Comparison of ENCODE assay signal across 11 cellular contexts in genomic region chr21:45029968-45030636, GRCh38. TPM values are rescaled to one million over a fixed set of nuclear protein-coding genes. Genes with fewer than 3 reads are reported as not detected.
DNase-seq lines count a peak whose midpoint lies in the region; ATAC-seq and TF ChIP-seq lines count a peak whose summit lies in the region.
"Had no signal": no experiment of that assay in that cellular context is flagged by ENCODE, and none has a peak within 500 bp of the region (broad histone marks: within the 10 kb centered on the region; RNA-seq: fewer than 3 reads in every experiment).

No MANE protein-coding gene starts in this region.

- H4K91ac ChIP-seq in IMR-90 (ENCODE audit: insufficient read depth, low read depth, low read length) (peak overlapping the region; percentile 69; the same call in 1 of the 2 replicates), neuronal stem cell (ENCODE audit: low read depth, low read length, poor library complexity) (no peak overlapping the region)

- TF ChIP-seq POLR2A in IMR-90 (IDR thresholded peaks at IDR 0.05; ENCODE audit: low read depth, low read length), result no peak
- TF ChIP-seq POLR2A in gastroesophageal sphincter (IDR thresholded peaks at IDR 0.05), result no peak

- H2AK9ac ChIP-seq in IMR-90 (replicated peaks; ENCODE audit: low read depth, low read length, poor library complexity), result no peak overlapping the region

- CTCF ChIA-PET in IMR-90 (lab: Yijun Ruan, JAX), result interaction anchor here (0.8 kb wide), 1 partner anchor 16 kb away, joined by 3 read pairs; no protein-coding TSS in a partner anchor

- WGBS in IMR-90 (ENCODE audit: extremely low coverage in 2 of 2, insufficient read length in 1 of 2), 2 experiments, result 81% methylated on average over 7 of the region's 24 CpGs; no CpG with 5 or more reads in 1 of the 2 experiments
- WGBS in gastroesophageal sphincter (ENCODE audit: low coverage in 1 of 2), 2 donors, result 47 to 48% methylated on average over 3 of the region's 24 CpGs
- no CpG with 5 or more reads among the region's 24 CpGs for WGBS in neuronal stem cell (ENCODE audit: extremely low coverage in 2 of 2, insufficient read length in 2 of 2, insufficient replicate concordance in 1 of 2), 2 donors

- H3K4me1 ChIP-seq in BLaER1 (peaks cover 65% of the 10 kb centered on the region), IMR-90 (ENCODE audit: control insufficient read depth, insufficient read depth, low read length) (peaks cover 19% of the 10 kb centered on the region), gastroesophageal sphincter (peaks cover 2 to 65% (median 54%) of the 10 kb centered on the region in 3 donors), neuronal stem cell (ENCODE audit: control insufficient read depth in 2 of 2, insufficient read depth in 1 of 2, low read depth in 1 of 2, low read length in 2 of 2) (peaks cover 26 to 36% of the 10 kb centered on the region in 2 donors)

- no peak overlapping the region for H3K27ac ChIP-seq in BLaER1
- no peak overlapping the region for H3K27ac ChIP-seq in IMR-90 (ENCODE audit: insufficient read depth, low read length)
- peak overlapping the region in 3 of 4 donors; percentile 54 to 84 (median 82) for H3K27ac ChIP-seq in gastroesophageal sphincter
- H3K27ac ChIP-seq in neuronal stem cell (replicated peaks; ENCODE audit: low read length), result no peak overlapping the region

- H4K5ac ChIP-seq in IMR-90 (ENCODE audit: low read depth, low read length), result no peak overlapping the region

- peaks cover 45% of the 10 kb centered on the region for H4K20me1 ChIP-seq in BLaER1
- H4K20me1 ChIP-seq in IMR-90 (ENCODE audit: insufficient read depth, low read length), result no peaks in the 10 kb centered on the region

- H3K27me3 ChIP-seq in BLaER1, result no peaks in the 10 kb centered on the region
- H3K27me3 ChIP-seq in IMR-90 (ENCODE audit: control insufficient read depth, insufficient read depth, low read length), result no peaks in the 10 kb centered on the region; the same call in 1 of the 2 replicates
- no peaks in the 10 kb centered on the region for H3K27me3 ChIP-seq in gastroesophageal sphincter
- H3K27me3 ChIP-seq in neuronal stem cell (ENCODE audit: control insufficient read depth in 3 of 3, insufficient read depth in 3 of 3, low read depth in 1 of 3, low read length in 3 of 3), result peaks cover 0 to 66% (median 0%) of the 10 kb centered on the region in 3 experiments

- H2BK15ac ChIP-seq in IMR-90 (ENCODE audit: low read depth, low read length), result peak overlapping the region; percentile 53; the same call in 1 of the 3 replicates
- no peak overlapping the region for H2BK15ac ChIP-seq in neuronal stem cell (ENCODE audit: low read length)

- ATAC-seq in IMR-90 (ENCODE audit: low read depth), result no peak
- no peak for ATAC-seq in gastroesophageal sphincter
- no peak for ATAC-seq in HG02885 (IDR thresholded peaks at IDR 0.05; ENCODE audit: poor library complexity, unreplicated experiment)
- no peak for ATAC-seq in esophagus mucosa
- ATAC-seq in HG03025 (IDR thresholded peaks at IDR 0.05; ENCODE audit: low FRiP score, unreplicated experiment), result no peak
- ATAC-seq: T-cell had no signal

- no peak overlapping the region for H3K14ac ChIP-seq in IMR-90 (replicated peaks; ENCODE audit: low read depth, low read length)
- H3K14ac ChIP-seq in neuronal stem cell (ENCODE audit: low read length), result no peak overlapping the region

- H4K8ac ChIP-seq in IMR-90 (ENCODE audit: low read depth in 2 of 2, low read length in 2 of 2) (no peak overlapping the region), neuronal stem cell (ENCODE audit: low read depth, low read length) (no peak overlapping the region)

- intact Hi-C loops in IMR-90 (cut with micrococcal nuclease), result no loop called here

- peaks cover 6% of the 10 kb centered on the region for H3K9me3 ChIP-seq in BLaER1
- H3K9me3 ChIP-seq in IMR-90 (ENCODE audit: control insufficient read depth, insufficient read depth, low read length), result no peaks in the 10 kb centered on the region
- no peaks in the 10 kb centered on the region for H3K9me3 ChIP-seq in gastroesophageal sphincter
- peaks cover 0 to 3% of the 10 kb centered on the region in 2 donors for H3K9me3 ChIP-seq in neuronal stem cell (replicated peaks in 1 of 2; ENCODE audit: control insufficient read depth in 2 of 2, insufficient read depth in 1 of 2, low read depth in 1 of 2, low read length in 2 of 2)

- POLR2A ChIA-PET in IMR-90 (lab: Charles Lee; ENCODE audit: unreplicated experiment), result no interaction called here

- H3K4ac ChIP-seq in IMR-90 (ENCODE audit: low read depth, low read length) (no peak overlapping the region; the same call in 1 of the 2 replicates), neuronal stem cell (ENCODE audit: low read length) (no peak overlapping the region)

- DNase-seq in IMR-90, result no peak
- DNase-seq in neuronal stem cell (ENCODE audit: low spot score), result peak; percentile 74
- no peak for DNase-seq in NCI-H226
- DNase-seq: activated naive CD4-positive, alpha-beta T cell treated with anti-CD3 and anti-CD28 coated beads for 36 hours; HFFc6 had no signal

- TF ChIP-seq EP300 in gastroesophageal sphincter (IDR thresholded peaks at IDR 0.05), result no peak

- H2AFZ ChIP-seq in IMR-90 (replicated peaks; ENCODE audit: low read length, poor library complexity), result peak overlapping the region; percentile 40
- peak overlapping the region; percentile 70 for H2AFZ ChIP-seq in neuronal stem cell (ENCODE audit: low read length)

- peaks cover 5% of the 10 kb centered on the region; the same call in 1 of the 2 replicates for H3K9me1 ChIP-seq in IMR-90 (ENCODE audit: insufficient read depth, low read length)

- dilution Hi-C loops in IMR-90 (cut with HindIII; ENCODE audit: low sequenced_read_pairs, unreplicated experiment), result no loop called here

- H3K23ac ChIP-seq in IMR-90 (ENCODE audit: low read depth, low read length) (no peak overlapping the region), neuronal stem cell (ENCODE audit: low read depth, low read length, poor library complexity) (no peak overlapping the region)

- no TSS peak for BruUV-seq in IMR-90 (replicated peaks; lab: Mats Ljungman, UMichigan)

- H2BK120ac ChIP-seq in IMR-90 (ENCODE audit: low read depth, low read length) (peak overlapping the region; percentile 56; the same call in 1 of the 2 replicates), neuronal stem cell (ENCODE audit: low read depth, low read length) (no peak overlapping the region)

- H2BK5ac ChIP-seq in IMR-90 (ENCODE audit: low read depth, low read length, poor library complexity, severe bottlenecking) (no peak overlapping the region), neuronal stem cell (ENCODE audit: low read length) (no peak overlapping the region)

- H3K9ac ChIP-seq in BLaER1 (no peak overlapping the region; the same call in 1 of the 2 replicates), IMR-90 (ENCODE audit: low read depth, low read length) (no peak overlapping the region), neuronal stem cell (ENCODE audit: low read depth, low read length, poor library complexity) (no peak overlapping the region)

- H3K4me3 ChIP-seq in BLaER1 (no peak overlapping the region), IMR-90 (ENCODE audit: insufficient read depth, low read depth, low read length) (no peak overlapping the region), gastroesophageal sphincter (no peak overlapping the region), neuronal stem cell (ENCODE audit: low read length in 2 of 2) (no peak overlapping the region)

- in situ Hi-C loops in IMR-90 (cut with MboI; ENCODE audit: low sequenced_read_pairs), result no loop called here

- H3K56ac ChIP-seq in IMR-90 (ENCODE audit: extremely low read depth, insufficient read depth, low read length), result no peak overlapping the region

- H3K18ac ChIP-seq in IMR-90 (ENCODE audit: low read depth, low read length) (no peak overlapping the region), neuronal stem cell (ENCODE audit: low read length) (peak overlapping the region; percentile 94)

- no peaks in the 10 kb centered on the region; a peak in 1 of 4 replicates for H3K79me1 ChIP-seq in IMR-90 (ENCODE audit: low read depth in 1 of 2, low read length in 2 of 2)
- H3K79me1 ChIP-seq in neuronal stem cell (ENCODE audit: low read depth, low read length), result no peaks in the 10 kb centered on the region

- peak overlapping the region; percentile 75 for H2AK5ac ChIP-seq in IMR-90 (ENCODE audit: low read depth, low read length)
- H2AK5ac ChIP-seq in neuronal stem cell (ENCODE audit: low read depth, low read length), result no peak overlapping the region

- no peak for TF ChIP-seq RAD21 in IMR-90 (IDR thresholded peaks at IDR 0.05; ENCODE audit: low read length)

- H2BK20ac ChIP-seq in IMR-90 (ENCODE audit: low read depth, low read length), result no peak overlapping the region

- no peak overlapping the region for H2BK12ac ChIP-seq in neuronal stem cell (ENCODE audit: low read length)

- no peak for TF ChIP-seq CTCF in IMR-90 (conservative IDR thresholded peaks at IDR 0.05; ENCODE audit: low read depth, low read length)
- TF ChIP-seq CTCF in gastroesophageal sphincter (IDR thresholded peaks at IDR 0.05), result no peak

- peaks cover 5% of the 10 kb centered on the region for H3K36me3 ChIP-seq in BLaER1
- H3K36me3 ChIP-seq in IMR-90 (ENCODE audit: control insufficient read depth, insufficient read depth, low read length), result no peaks in the 10 kb centered on the region
- no peaks in the 10 kb centered on the region for H3K36me3 ChIP-seq in gastroesophageal sphincter
- H3K36me3 ChIP-seq in neuronal stem cell (replicated peaks in 1 of 2; ENCODE audit: control insufficient read depth in 2 of 2, insufficient read depth in 2 of 2, low read length in 2 of 2), result no peaks in the 10 kb centered on the region

- H3K4me2 ChIP-seq in BLaER1, result peak overlapping the region; percentile 95
- no peak overlapping the region for H3K4me2 ChIP-seq in IMR-90 (ENCODE audit: low read depth, low read length)
- H3K4me2 ChIP-seq in neuronal stem cell (ENCODE audit: insufficient read depth, low read length, poor library complexity, severe bottlenecking), result peak overlapping the region; percentile 56

TF ChIP-seq in IMR-90, 13 proteins besides CTCF, POLR2A, EP300 and RAD21:
- TF ChIP-seq MAZ (IDR thresholded peaks at IDR 0.05; ENCODE audit: borderline replicate concordance, low read depth, low read length), result no peak
- no peak for TF ChIP-seq MAFK (IDR thresholded peaks at IDR 0.05; ENCODE audit: low read depth, low read length)
- no peak for TF ChIP-seq BHLHE40 (IDR thresholded peaks at IDR 0.05; ENCODE audit: low read depth, low read length)
- no peak for TF ChIP-seq CEBPB (IDR thresholded peaks at IDR 0.05; ENCODE audit: low read depth, low read length)
- no peak for TF ChIP-seq SMC3 (IDR thresholded peaks at IDR 0.05; ENCODE audit: low read depth, low read length)
- TF ChIP-seq CHD1 (IDR thresholded peaks at IDR 0.05; ENCODE audit: low read depth, low read length), result no peak

RNA-seq across cellular contexts. Expression of gene ADARB1, which starts 44.3 kb away (rescaled TPM):
- total RNA-seq in IMR-90 (2012; rRNA removed) (39.7 and 39.8 TPM in 2 replicates), gastroesophageal sphincter (100 to 1,000 TPM; 136 to 228 (median 181) TPM), esophagus mucosa (5.9 TPM)
- polyA plus RNA-seq in IMR-90 (2012; rRNA removed), result 45.5 and 47.3 TPM in 2 replicates
- polyA plus RNA-seq in IMR-90 (2012; cell fraction: cytosol; rRNA removed), result 18.2 and 29.3 TPM in 2 replicates
- 152 and 210 TPM in 2 replicates for polyA plus RNA-seq in IMR-90 (2012; cell fraction: nucleus; rRNA removed; ENCODE audit: low replicate concordance)
- 5.9 TPM for polyA plus RNA-seq in neuronal stem cell (2013, experiment 1 of 2)
- polyA plus RNA-seq in neuronal stem cell (2013, experiment 2 of 2), result 6.1 TPM

Comparison
In these comparisons a context has a peak if more than half of its experiments do, and no peak if none do; other contexts are left out.
1. H3K27ac ChIP-seq: peak in gastroesophageal sphincter (3 of 4); none in BLaER1 (single experiment), IMR-90 (single experiment) and neuronal stem cell (single experiment).